8 cellular contexts compared by ENCODE assay signal in the genomic region with DNA sequence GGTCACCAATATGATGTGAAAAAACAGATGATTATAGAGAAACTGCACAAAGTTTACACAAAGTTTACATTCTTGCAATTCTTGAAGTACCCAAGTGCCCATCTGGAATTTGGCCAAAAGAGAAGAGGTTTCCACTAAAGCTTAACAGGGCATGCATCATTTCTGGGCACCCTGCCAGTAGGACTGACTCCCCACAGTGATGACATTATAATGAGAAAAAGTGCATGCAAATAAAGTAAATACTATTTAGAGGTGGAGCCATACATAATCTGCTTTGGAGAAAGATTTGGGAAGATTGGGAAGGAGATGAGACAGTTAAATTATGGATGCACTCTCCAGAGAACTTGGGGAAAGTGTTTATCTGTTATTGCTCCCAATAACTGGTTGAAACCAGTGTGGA.
DNase-seq lines count a peak whose midpoint lies in the region; ATAC-seq and TF ChIP-seq lines count a peak whose summit lies in the region.

No MANE protein-coding gene starts in this region.

- no peaks in the 10 kb centered on the region for H3K36me3 ChIP-seq in right atrium auricular region
- no peaks in the 10 kb centered on the region for H3K36me3 ChIP-seq in upper lobe of right lung
- no peaks in the 10 kb centered on the region for H3K36me3 ChIP-seq in ascending aorta

- ATAC-seq in left cardiac atrium (peak in 1 of 2 donors; percentile 54), upper lobe of right lung (peak; percentile 59), left lobe of liver (no peak)

- no peaks in the 10 kb centered on the region for H3K27me3 ChIP-seq in right atrium auricular region
- no peaks in the 10 kb centered on the region for H3K27me3 ChIP-seq in upper lobe of right lung
- no peaks in the 10 kb centered on the region for H3K27me3 ChIP-seq in ascending aorta

- TF ChIP-seq CTCF in right atrium auricular region (IDR thresholded peaks at IDR 0.05): no peak
- TF ChIP-seq CTCF in cardiac fibroblast (IDR thresholded peaks at IDR 0.05; ENCODE audit: low read depth, low read length): no peak
- no peak for TF ChIP-seq CTCF in upper lobe of right lung (IDR thresholded peaks at IDR 0.05)
- no peak for TF ChIP-seq CTCF in ascending aorta (IDR thresholded peaks at IDR 0.05)

- H3K4me3 ChIP-seq in right atrium auricular region (no peak overlapping the region), cardiac fibroblast (replicated peaks in 1 of 2; ENCODE audit: low read depth in 2 of 2, low read length in 2 of 2) (no peak overlapping the region), upper lobe of right lung (no peak overlapping the region), ascending aorta (no peak overlapping the region)

- DNase-seq in left cardiac atrium: peak; percentile 34
- no peak for DNase-seq in right atrium auricular region (ENCODE audit: low spot score)
- peak; percentile 67 for DNase-seq in NCI-H446 treated with DMSO at 0.1 percent for 48 hours (lab: John Stamatoyannopoulos, UW)
- DNase-seq in cardiac fibroblast (ENCODE audit: low read depth in 2 of 2): peak; percentile 88 to 94
- DNase-seq in upper lobe of right lung: peak; percentile 70
- DNase-seq in left lobe of liver (ENCODE audit: low spot score): no peak
- DNase-seq in UCSD-AML1 (lab: John Stamatoyannopoulos, UW; ENCODE audit: unreplicated experiment): no peak
- no peak for DNase-seq in ascending aorta (ENCODE audit: low spot score in 2 of 2)

- peak overlapping the region in 1 of 2 donors; percentile 0 for H3K27ac ChIP-seq in right atrium auricular region
- H3K27ac ChIP-seq in upper lobe of right lung: no peak overlapping the region
- H3K27ac ChIP-seq in ascending aorta: no peak overlapping the region

- H3K4me1 ChIP-seq in right atrium auricular region: no peaks in the 10 kb centered on the region
- no peaks in the 10 kb centered on the region for H3K4me1 ChIP-seq in upper lobe of right lung
- no peaks in the 10 kb centered on the region for H3K4me1 ChIP-seq in ascending aorta

- intact Hi-C loops in left cardiac atrium (cut with DNase I) (no loop called here), upper lobe of right lung (cut with DNase I) (no loop called here), ascending aorta (cut with DNase I) (no loop called here)

- H3K9me3 ChIP-seq in right atrium auricular region (peaks cover 0 to 5% of the 10 kb centered on the region in 2 donors), upper lobe of right lung (no peaks in the 10 kb centered on the region), ascending aorta (no peaks in the 10 kb centered on the region)

Comparison
In these comparisons a context has a peak if more than half of its experiments do, and no peak if none do; other contexts are left out.
1. DNase-seq: peak in left cardiac atrium (single experiment), NCI-H446 treated with DMSO at 0.1 percent for 48 hours (single experiment), cardiac fibroblast (2 of 2) and upper lobe of right lung (single experiment); none in right atrium auricular region (single experiment), left lobe of liver (single experiment), UCSD-AML1 (single experiment) and ascending aorta (0 of 2).